In genomic region chr1:205599667-205600042, GRCh38 we compare ENCODE assay signal across 12 cellular contexts. TPM values are rescaled to one million over a fixed set of nuclear protein-coding genes. Genes with fewer than 3 reads are reported as not detected.
DNase-seq lines count a peak whose midpoint lies in the region; ATAC-seq and TF ChIP-seq lines count a peak whose summit lies in the region.
"Had no signal": no experiment of that assay in that cellular context is flagged by ENCODE, and none has a peak within 500 bp of the region (broad histone marks: within the 10 kb centered on the region; RNA-seq: fewer than 3 reads in every experiment).

No MANE protein-coding gene starts in this region.

- peak overlapping the region; percentile 55 for H3K27ac Mint-ChIP-seq in MCF 10A (ENCODE audit: low read depth, unreplicated experiment)
- H3K27ac Mint-ChIP-seq: B cell had no signal

- H3K4me3 Mint-ChIP-seq in MCF 10A (ENCODE audit: unreplicated experiment), result no peak overlapping the region
- H3K4me3 Mint-ChIP-seq: B cell had no signal

- H3K4me1 ChIP-seq in left ventricle myocardium inferior (peaks cover 37% of the 10 kb centered on the region), mesodermal cell (ENCODE audit: control insufficient read depth, insufficient read depth, low read length, poor library complexity, severe bottlenecking) (peaks cover 38% of the 10 kb centered on the region), upper lobe of right lung (peaks cover 16% of the 10 kb centered on the region)

- H3K36me3 ChIP-seq in left ventricle myocardium inferior (peaks cover 3% of the 10 kb centered on the region), mesodermal cell (ENCODE audit: control insufficient read depth, insufficient read depth, low read length) (peaks cover 33% of the 10 kb centered on the region), upper lobe of right lung (peaks cover 11% of the 10 kb centered on the region)

- ATAC-seq in left cardiac atrium (no peak), upper lobe of right lung (no peak)

- no peaks in the 10 kb centered on the region for H3K9me3 Mint-ChIP-seq in MCF 10A (ENCODE audit: unreplicated experiment)

- intact Hi-C loops in left ventricle myocardium inferior (cut with micrococcal nuclease) (no loop called here), left cardiac atrium (cut with DNase I) (no loop called here), MCF 10A (cut with micrococcal nuclease) (no loop called here), upper lobe of right lung (cut with DNase I) (loop anchor here (10.0 kb wide), 1 partner anchor 115 kb away; no protein-coding TSS in a partner anchor)

- H3K9me3 ChIP-seq in left ventricle myocardium inferior (replicated peaks), result no peaks in the 10 kb centered on the region
- no peaks in the 10 kb centered on the region for H3K9me3 ChIP-seq in mesodermal cell (ENCODE audit: control insufficient read depth, low read length)
- no peaks in the 10 kb centered on the region for H3K9me3 ChIP-seq in upper lobe of right lung

- H3K27ac ChIP-seq in left ventricle myocardium inferior (replicated peaks) (peak overlapping the region; percentile 72), mesodermal cell (ENCODE audit: low read depth, low read length, severe bottlenecking) (peak overlapping the region; percentile 77), upper lobe of right lung (peak overlapping the region; percentile 42)

- peak overlapping the region; percentile 10 for H3K4me3 ChIP-seq in left ventricle myocardium inferior
- no peak overlapping the region for H3K4me3 ChIP-seq in mesodermal cell (ENCODE audit: extremely low read depth, insufficient read depth, low read length, poor library complexity, severe bottlenecking)
- H3K4me3 ChIP-seq in upper lobe of right lung, result no peak overlapping the region

- POLR2A ChIA-PET in MCF 10A (lab: Yijun Ruan, JAX), result interaction anchor here (0.6 to 12.4 kb wide), 5 partner anchors 8 to 130 kb away, joined by 3 to 555 read pairs (median 10); partner anchors contain the start of gene ELK4

- DNase-seq in left ventricle myocardium inferior (no peak), left cardiac atrium (no peak), MCF 10A (ENCODE audit: unreplicated experiment) (no peak), upper lobe of right lung (no peak), T-helper 9 cell (no peak)
- no peak for DNase-seq in stimulated activated CD4-positive, alpha-beta T cell treated with anti-CD3 and anti-CD28 coated beads, Interleukin-4, amount 100 ng/mL, for 24 hours
- no peak for DNase-seq in activated CD4-positive, CD25-positive, alpha-beta regulatory T cell treated with anti-CD3 and anti-CD28 coated beads, Interleukin-2, amount 50 U/mL, for 72 hours
- DNase-seq: effector CD8-positive, alpha-beta T cell; GF-D8; NCI-H2029 treated with DMSO at 0.1 percent for 48 hours had no signal

- H3K27me3 ChIP-seq in left ventricle myocardium inferior (ENCODE audit: low read depth) (no peaks in the 10 kb centered on the region), upper lobe of right lung (no peaks in the 10 kb centered on the region)

- H3K4me1 Mint-ChIP-seq in MCF 10A (ENCODE audit: insufficient read depth, unreplicated experiment), result peaks cover 26% of the 10 kb centered on the region

- no TSS peak for BruUV-seq in MCF 10A (replicated peaks; lab: Mats Ljungman, UMichigan)

- CTCF ChIA-PET in MCF 10A (lab: Yijun Ruan, JAX), result interaction anchor here (1.2 to 26.1 kb wide), 6 partner anchors 7 to 112 kb away, joined by 4 to 918 read pairs (median 11); no protein-coding TSS in a partner anchor

- H3K36me3 Mint-ChIP-seq in MCF 10A (ENCODE audit: insufficient read depth, unreplicated experiment), result peaks cover 31% of the 10 kb centered on the region

- no peaks in the 10 kb centered on the region for H3K27me3 Mint-ChIP-seq in MCF 10A (ENCODE audit: insufficient read depth, unreplicated experiment)
- H3K27me3 Mint-ChIP-seq: B cell had no signal

- WGBS in mesodermal cell (ENCODE audit: insufficient coverage in 2 of 2), 2 experiments, result 96 to 98% methylated on average over 3 to 5 of the region's 5 CpGs

- TF ChIP-seq CTCF in left ventricle myocardium inferior (IDR thresholded peaks at IDR 0.05; ENCODE audit: borderline replicate concordance), result no peak
- TF ChIP-seq CTCF in MCF 10A (IDR thresholded peaks at IDR 0.05; ENCODE audit: unreplicated experiment), result no peak
- no peak for TF ChIP-seq CTCF in upper lobe of right lung (IDR thresholded peaks at IDR 0.05)

RNA-seq across cellular contexts. Expression of gene ELK4, which starts 32.2 kb away (rescaled TPM):
- total RNA-seq in left ventricle myocardium inferior (36.3 TPM), left cardiac atrium (10 to 100 TPM; 36.3 to 39.1 TPM), MCF 10A (2022) (101 and 109 TPM in 2 replicates), upper lobe of right lung (71.5 TPM)
- 8.9 TPM for polyA plus RNA-seq in mesodermal cell (2013, experiment 1 of 2)
- 8.5 TPM for polyA plus RNA-seq in mesodermal cell (2013, experiment 2 of 2)
